In the genomic region with DNA sequence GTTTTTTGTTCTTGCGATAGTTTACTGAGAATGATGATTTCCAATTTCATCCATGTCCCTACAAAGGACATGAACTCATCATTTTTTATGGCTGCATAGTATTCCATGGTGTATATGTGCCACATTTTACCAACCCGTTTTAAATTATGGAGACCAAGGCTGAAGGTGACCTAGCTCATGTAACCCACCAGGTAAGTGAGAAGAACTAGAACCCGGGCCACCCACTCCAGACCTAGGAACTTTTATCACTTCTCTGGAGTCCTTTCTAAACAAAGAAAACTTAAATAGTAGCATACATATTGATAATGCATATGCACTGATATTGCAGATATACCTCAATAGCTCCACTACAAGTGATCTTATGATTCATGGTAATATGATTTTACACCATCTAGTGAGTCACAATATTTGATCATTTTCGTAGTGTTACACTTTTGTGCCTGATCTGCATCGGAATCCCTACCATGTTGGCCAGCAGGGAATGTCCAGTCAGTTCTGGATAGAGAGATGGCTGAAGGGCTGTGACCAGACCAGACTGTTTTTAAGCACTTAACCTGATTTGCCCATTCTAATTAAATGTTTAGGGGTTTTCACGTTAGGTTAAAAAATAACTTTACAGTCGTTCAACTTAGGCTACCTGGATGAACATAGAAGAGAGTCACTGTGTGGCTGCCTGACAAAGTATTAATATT, we compare ENCODE assay signal across 29 cellular contexts. TPM values are rescaled to one million over a fixed set of nuclear protein-coding genes. Genes with fewer than 3 reads are reported as not detected.
"Had no signal": no experiment of that assay in that cellular context is flagged by ENCODE, and none has a peak within 500 bp of the region (broad histone marks: within the 10 kb centered on the region; RNA-seq: fewer than 3 reads in every experiment).

No MANE protein-coding gene starts in this region.

- FAIRE-seq: colon, endometrium, endothelial cell of umbilical vein, frontal cortex had no signal

- H3K4me1 ChIP-seq: colonic mucosa, esophagus muscularis mucosa, esophagus squamous epithelium, foreskin keratinocyte, gastrocnemius medialis, gastroesophageal sphincter, heart left ventricle, heart right ventricle had no signal

- H3K27ac Mint-ChIP-seq: dendritic cell treated with granulocyte-macrophage colony-stimulating factor and Interleukin-4, amounts not matched to agents 40 ng/mL and 50 ng/mL, for 4 days; effector memory CD8-positive, alpha-beta T cell; endodermal cell had no signal

- H3K9me3 Mint-ChIP-seq: dendritic cell treated with granulocyte-macrophage colony-stimulating factor and Interleukin-4, amounts not matched to agents 40 ng/mL and 50 ng/mL, for 4 days; effector memory CD8-positive, alpha-beta T cell; endodermal cell had no signal

- H3K4me3 Mint-ChIP-seq: dendritic cell treated with granulocyte-macrophage colony-stimulating factor and Interleukin-4, amounts not matched to agents 40 ng/mL and 50 ng/mL, for 4 days; effector memory CD8-positive, alpha-beta T cell; endodermal cell had no signal

- H3K27ac ChIP-seq: colonic mucosa, coronary artery, dorsolateral prefrontal cortex, epithelial cell of prostate, esophagus muscularis mucosa, esophagus squamous epithelium, foreskin keratinocyte, gastrocnemius medialis, gastroesophageal sphincter, heart left ventricle, heart right ventricle had no signal

- ATAC-seq: effector memory CD8-positive, alpha-beta T cell; esophagus mucosa; foreskin keratinocyte; gastrocnemius medialis; gastroesophageal sphincter; heart left ventricle; heart right ventricle had no signal

- DNase-seq: colonic mucosa; cortex of kidney; dermis blood vessel endothelial cell; dorsolateral prefrontal cortex; effector CD4-positive, alpha-beta T cell; effector CD8-positive, alpha-beta T cell; effector memory CD4-positive, alpha-beta T cell; effector memory CD8-positive, alpha-beta T cell; endodermal cell; erythroblast; esophagus squamous epithelium; foreskin fibroblast; foreskin melanocyte; gastrocnemius medialis; glutamatergic neuron; head of caudate nucleus; heart left ventricle; heart right ventricle had no signal

- H3K4me3 ChIP-seq: colonic mucosa, coronary artery, dorsolateral prefrontal cortex, esophagus muscularis mucosa, esophagus squamous epithelium, gastrocnemius medialis, gastroesophageal sphincter, heart left ventricle, heart right ventricle had no signal

- H3K9me3 ChIP-seq: colonic mucosa, esophagus muscularis mucosa, esophagus squamous epithelium, gastrocnemius medialis, gastroesophageal sphincter, heart left ventricle, heart right ventricle had no signal

- H3K4me1 Mint-ChIP-seq: endodermal cell had no signal

- H3K27me3 ChIP-seq: colonic mucosa, gastrocnemius medialis had no signal

- H3K36me3 ChIP-seq: colonic mucosa, gastrocnemius medialis had no signal

RNA-seq across cellular contexts. Expression of a gene that starts 49.0 kb away (rescaled TPM):
- total RNA-seq: gastrocnemius medialis had no signal
